Comparison of ENCODE assay signal across 8 cellular contexts in the genomic region with DNA sequence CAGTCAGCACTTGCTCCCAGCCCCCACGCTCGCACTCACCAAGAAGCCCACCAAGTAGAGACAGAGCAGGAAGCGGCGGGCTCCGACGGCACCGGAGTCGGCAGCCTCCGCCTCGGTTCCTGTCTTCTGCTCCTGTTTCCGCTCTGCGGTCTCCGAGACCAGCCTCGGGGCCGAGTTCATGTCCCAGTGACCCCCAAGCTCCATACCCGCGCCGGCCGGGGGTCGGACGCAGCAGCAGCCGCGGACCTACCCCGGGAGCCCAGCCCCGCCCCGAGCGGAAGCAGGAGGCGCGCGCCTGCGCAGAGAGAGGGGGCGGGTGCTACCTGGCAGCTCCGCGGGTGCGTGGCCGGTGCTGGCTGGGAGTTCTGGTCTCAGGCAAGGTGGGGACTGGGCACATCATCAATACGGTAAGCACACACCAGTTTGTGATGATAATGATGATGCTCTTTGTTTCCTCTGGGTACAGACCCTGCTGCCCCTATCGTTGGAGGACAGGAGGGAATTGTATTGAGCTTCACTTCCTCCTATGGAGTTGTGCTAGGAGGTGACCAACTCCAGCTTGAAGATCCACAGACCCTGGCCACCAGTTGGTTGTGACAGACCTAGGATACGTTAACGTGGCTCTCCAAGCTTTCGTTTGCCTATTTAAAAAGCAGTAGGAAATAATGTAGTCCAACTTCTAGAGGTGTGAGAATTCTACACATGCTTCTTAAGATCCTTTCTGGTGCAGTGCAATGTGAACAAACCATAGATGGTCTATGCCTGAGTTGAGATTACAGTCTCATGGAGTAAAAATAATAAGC. TPM values are rescaled to one million over a fixed set of nuclear protein-coding genes. Genes with fewer than 3 reads are reported as not detected.
A peak's percentile ranks its signal among the peaks of the same experiment; 100 is the strongest.
DNase-seq lines count a peak whose midpoint lies in the region; ATAC-seq, FAIRE-seq and TF ChIP-seq lines count a peak whose summit lies in the region.

No MANE protein-coding gene starts in this region.

- H3K27ac Mint-ChIP-seq in CD4-positive, alpha-beta T cell, result peak overlapping the region; percentile 91
- peak overlapping the region; percentile 88 for H3K27ac Mint-ChIP-seq in endothelial cell (ENCODE audit: unreplicated experiment)
- peak overlapping the region; percentile 86 for H3K27ac Mint-ChIP-seq in mesothelial cell of epicardium

- POLR2A ChIA-PET in CD4-positive, alpha-beta T cell (lab: Charles Lee), result interaction anchor here (1.0 to 1.4 kb wide), 3 partner anchors 12 to 25 kb away, joined by 3 to 5 read pairs (median 3); a partner anchor contains a TSS

- peaks cover 3% of the 10 kb centered on the region for H3K36me3 Mint-ChIP-seq in CD4-positive, alpha-beta T cell (ENCODE audit: low read depth)
- no peaks in the 10 kb centered on the region for H3K36me3 Mint-ChIP-seq in endothelial cell (ENCODE audit: low read depth, unreplicated experiment)
- peaks cover 1% of the 10 kb centered on the region for H3K36me3 Mint-ChIP-seq in mesothelial cell of epicardium

- peaks cover 54% of the 10 kb centered on the region for H3K4me1 Mint-ChIP-seq in CD4-positive, alpha-beta T cell (ENCODE audit: low read depth)
- peaks cover 30% of the 10 kb centered on the region for H3K4me1 Mint-ChIP-seq in endothelial cell (ENCODE audit: unreplicated experiment)
- H3K4me1 Mint-ChIP-seq in mesothelial cell of epicardium, result peaks cover 21% of the 10 kb centered on the region

- no peaks in the 10 kb centered on the region for H3K27me3 ChIP-seq in CD4-positive, alpha-beta T cell (ENCODE audit: control insufficient read depth, insufficient read depth, low read length)

- peak overlapping the region; percentile 26 for H3K27ac ChIP-seq in CD4-positive, alpha-beta T cell (ENCODE audit: low read depth, low read length)

- FAIRE-seq in GM19239 (lab: Jason Lieb, UNC), result peak; percentile 84

- H3K9me3 ChIP-seq in CD4-positive, alpha-beta T cell (ENCODE audit: control insufficient read depth, low read length), result no peaks in the 10 kb centered on the region

- no peak for TF ChIP-seq CTCF in CD4-positive, alpha-beta T cell (IDR thresholded peaks at IDR 0.05)
- TF ChIP-seq CTCF in endothelial cell (IDR thresholded peaks at IDR 0.05; ENCODE audit: unreplicated experiment) (no peak), mesothelial cell of epicardium (IDR thresholded peaks at IDR 0.05; ENCODE audit: unreplicated experiment) (no peak)

- CTCF ChIA-PET in CD4-positive, alpha-beta T cell (lab: Charles Lee), result interaction anchor here (1.1 to 2.0 kb wide), 4 partner anchors 10 to 70 kb away, joined by 3 to 8 read pairs (median 3); no protein-coding TSS in a partner anchor

- peak overlapping the region; percentile 98 for H3K4me3 Mint-ChIP-seq in CD4-positive, alpha-beta T cell
- H3K4me3 Mint-ChIP-seq in endothelial cell (ENCODE audit: unreplicated experiment) (peak overlapping the region; percentile 97), mesothelial cell of epicardium (peak overlapping the region; percentile 98)

- H3K27me3 Mint-ChIP-seq in CD4-positive, alpha-beta T cell, result no peaks in the 10 kb centered on the region
- H3K27me3 Mint-ChIP-seq in endothelial cell (ENCODE audit: unreplicated experiment) (peaks cover 3% of the 10 kb centered on the region), mesothelial cell of epicardium (ENCODE audit: low read depth) (no peaks in the 10 kb centered on the region)

- ATAC-seq in CD4-positive, alpha-beta T cell (ENCODE audit: poor library complexity), result peak; percentile 89
- peak; percentile 97 for ATAC-seq in HG03432 (IDR thresholded peaks at IDR 0.05; ENCODE audit: unreplicated experiment)

- peak; percentile 67 to 86 (median 80) for DNase-seq in CD4-positive, alpha-beta T cell
- DNase-seq in GM19239 (ENCODE audit: insufficient read length, low spot score) (peak; percentile 69), NCI-H82 (lab: John Stamatoyannopoulos, UW) (peak; percentile 85), endothelial cell (ENCODE audit: low spot score) (peak; percentile 90), mesothelial cell of epicardium (ENCODE audit: low spot score in 2 of 2, unreplicated experiment in 2 of 2) (peak; percentile 75 to 90)
- DNase-seq in activated CD8-positive, alpha-beta memory T cell treated with anti-CD3 and anti-CD28 coated beads for 48 hours (ENCODE audit: low read depth in 2 of 3, low spot score in 2 of 3), result peak; percentile 69 to 78 (median 71)
- DNase-seq in stimulated activated CD8-positive, alpha-beta memory T cell treated with anti-CD3 and anti-CD28 coated beads, Interleukin-15, amount 100 ng/mL, for 48 hours (ENCODE audit: low read depth in 2 of 2), result peak; percentile 78 to 79

- intact Hi-C loops in CD4-positive, alpha-beta T cell (cut with DNase I, micrococcal nuclease), result no loop called here

- no peaks in the 10 kb centered on the region for H3K9me3 Mint-ChIP-seq in CD4-positive, alpha-beta T cell
- H3K9me3 Mint-ChIP-seq in endothelial cell (ENCODE audit: unreplicated experiment) (no peaks in the 10 kb centered on the region), mesothelial cell of epicardium (peaks cover 11% of the 10 kb centered on the region)

RNA-seq across cellular contexts. Expression of a gene that starts 25.0 kb away (rescaled TPM):
- 1 to 10 TPM; 2.0 to 2.7 TPM for total RNA-seq in CD4-positive, alpha-beta T cell
- total RNA-seq in endothelial cell (ENCODE audit: unreplicated experiment) (6.2 TPM), mesothelial cell of epicardium (7.1 to 9.1 TPM (median 8.0 TPM) in 3 replicates)

Comparison
In these comparisons a context has a peak if more than half of its experiments do, and no peak if none do; other contexts are left out.
1. Peak in every context shown above with its lines: DNase-seq, ATAC-seq and H3K27ac ChIP-seq.